Comparison of ENCODE assay signal across 1 cellular context in the genomic region with DNA sequence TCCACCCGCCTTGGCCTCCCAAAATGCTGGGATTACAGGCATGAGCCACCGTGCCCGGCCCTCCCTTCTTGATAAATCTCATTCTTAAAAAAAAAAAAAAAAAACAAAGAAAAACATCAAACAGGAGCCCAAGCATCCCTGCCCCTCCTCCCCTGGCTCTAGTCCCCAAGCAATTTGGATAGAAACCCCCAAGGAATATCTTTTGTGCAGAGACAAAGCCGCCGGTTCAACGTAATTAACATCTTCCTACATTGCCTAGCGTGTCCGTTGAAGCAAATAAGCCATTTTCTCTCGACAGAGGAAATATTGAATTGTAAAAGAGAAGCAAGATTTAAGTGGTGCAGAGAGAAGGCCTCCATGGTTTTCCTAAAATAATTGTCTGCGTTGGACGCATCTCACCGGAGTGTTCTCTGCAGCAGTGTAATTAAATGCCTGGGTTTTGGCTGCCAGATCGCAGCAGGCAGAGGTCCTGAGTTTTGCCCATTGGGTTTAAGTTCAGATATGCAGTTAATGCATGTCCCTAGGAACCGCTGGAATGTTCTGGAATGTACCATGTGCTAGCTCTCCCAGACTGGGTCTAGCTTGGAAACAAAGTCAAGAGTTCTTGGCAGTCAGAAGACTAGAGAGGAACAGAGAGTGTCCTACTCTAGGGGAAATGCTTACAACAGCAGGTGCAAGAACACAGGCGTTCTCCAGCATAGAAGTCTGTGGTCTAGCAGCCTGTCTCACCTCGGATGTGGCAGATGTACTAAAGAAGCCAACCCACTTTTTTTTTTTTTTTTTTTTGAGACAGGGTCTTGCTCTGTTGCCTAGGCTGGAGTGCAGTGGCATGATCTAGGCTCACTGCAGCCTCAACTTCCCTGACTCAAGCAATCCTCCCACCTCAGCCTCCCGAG.
TF ChIP-seq lines count a peak whose summit lies in the region.

No MANE protein-coding gene starts in this region.

TF ChIP-seq in WTC11, 78 proteins besides CTCF, POLR2A, EP300 and RAD21 (continued from another document):
- TF ChIP-seq, protein P1, sequence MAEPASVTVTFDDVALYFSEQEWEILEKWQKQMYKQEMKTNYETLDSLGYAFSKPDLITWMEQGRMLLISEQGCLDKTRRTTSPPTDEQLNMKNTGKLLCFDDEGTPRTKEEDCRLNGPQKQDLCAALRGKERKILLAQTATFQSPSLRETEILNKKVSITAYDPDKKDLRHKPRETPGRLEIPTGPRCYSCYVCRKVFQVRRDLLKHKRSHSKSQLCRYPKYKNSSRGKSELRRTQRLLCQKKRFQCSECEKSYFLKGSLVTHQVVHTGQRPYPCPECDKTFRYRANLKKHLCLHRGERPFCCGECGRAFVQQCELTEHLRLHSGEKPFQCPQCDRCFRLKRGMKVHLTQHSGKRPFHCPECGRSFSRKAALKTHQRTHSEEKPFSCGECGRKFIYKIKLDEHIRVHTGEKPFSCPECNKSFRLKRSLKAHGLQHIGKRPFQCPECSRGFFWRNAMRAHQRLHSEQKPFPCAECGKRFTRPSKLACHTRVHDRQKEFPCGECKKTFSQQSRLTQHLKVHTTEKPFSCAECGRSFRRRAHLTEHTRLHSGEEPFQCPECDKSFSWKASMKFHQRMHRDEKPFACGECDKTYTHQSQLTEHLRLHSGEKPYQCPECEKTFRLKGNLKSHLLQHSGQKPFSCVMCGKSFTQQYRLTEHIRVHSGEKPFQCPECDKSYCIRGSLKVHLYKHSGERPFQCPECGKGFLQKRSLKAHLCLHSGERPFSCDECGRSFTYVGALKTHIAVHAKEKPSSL (CRISPR knock-in tag; conservative IDR thresholded peaks at IDR 0.05): no peak
- TF ChIP-seq, protein P2, sequence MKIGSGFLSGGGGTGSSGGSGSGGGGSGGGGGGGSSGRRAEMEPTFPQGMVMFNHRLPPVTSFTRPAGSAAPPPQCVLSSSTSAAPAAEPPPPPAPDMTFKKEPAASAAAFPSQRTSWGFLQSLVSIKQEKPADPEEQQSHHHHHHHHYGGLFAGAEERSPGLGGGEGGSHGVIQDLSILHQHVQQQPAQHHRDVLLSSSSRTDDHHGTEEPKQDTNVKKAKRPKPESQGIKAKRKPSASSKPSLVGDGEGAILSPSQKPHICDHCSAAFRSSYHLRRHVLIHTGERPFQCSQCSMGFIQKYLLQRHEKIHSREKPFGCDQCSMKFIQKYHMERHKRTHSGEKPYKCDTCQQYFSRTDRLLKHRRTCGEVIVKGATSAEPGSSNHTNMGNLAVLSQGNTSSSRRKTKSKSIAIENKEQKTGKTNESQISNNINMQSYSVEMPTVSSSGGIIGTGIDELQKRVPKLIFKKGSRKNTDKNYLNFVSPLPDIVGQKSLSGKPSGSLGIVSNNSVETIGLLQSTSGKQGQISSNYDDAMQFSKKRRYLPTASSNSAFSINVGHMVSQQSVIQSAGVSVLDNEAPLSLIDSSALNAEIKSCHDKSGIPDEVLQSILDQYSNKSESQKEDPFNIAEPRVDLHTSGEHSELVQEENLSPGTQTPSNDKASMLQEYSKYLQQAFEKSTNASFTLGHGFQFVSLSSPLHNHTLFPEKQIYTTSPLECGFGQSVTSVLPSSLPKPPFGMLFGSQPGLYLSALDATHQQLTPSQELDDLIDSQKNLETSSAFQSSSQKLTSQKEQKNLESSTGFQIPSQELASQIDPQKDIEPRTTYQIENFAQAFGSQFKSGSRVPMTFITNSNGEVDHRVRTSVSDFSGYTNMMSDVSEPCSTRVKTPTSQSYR (CRISPR knock-in tag; IDR thresholded peaks at IDR 0.05): no peak
- TF ChIP-seq, protein P3, sequence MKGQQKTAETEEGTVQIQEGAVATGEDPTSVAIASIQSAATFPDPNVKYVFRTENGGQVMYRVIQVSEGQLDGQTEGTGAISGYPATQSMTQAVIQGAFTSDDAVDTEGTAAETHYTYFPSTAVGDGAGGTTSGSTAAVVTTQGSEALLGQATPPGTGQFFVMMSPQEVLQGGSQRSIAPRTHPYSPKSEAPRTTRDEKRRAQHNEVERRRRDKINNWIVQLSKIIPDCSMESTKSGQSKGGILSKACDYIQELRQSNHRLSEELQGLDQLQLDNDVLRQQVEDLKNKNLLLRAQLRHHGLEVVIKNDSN (CRISPR knock-in tag; IDR thresholded peaks at IDR 0.05): no peak
- no peak for TF ChIP-seq OVOL2 (CRISPR knock-in tag; IDR thresholded peaks at IDR 0.05; ENCODE audit: borderline replicate concordance)
- TF ChIP-seq, protein P4, sequence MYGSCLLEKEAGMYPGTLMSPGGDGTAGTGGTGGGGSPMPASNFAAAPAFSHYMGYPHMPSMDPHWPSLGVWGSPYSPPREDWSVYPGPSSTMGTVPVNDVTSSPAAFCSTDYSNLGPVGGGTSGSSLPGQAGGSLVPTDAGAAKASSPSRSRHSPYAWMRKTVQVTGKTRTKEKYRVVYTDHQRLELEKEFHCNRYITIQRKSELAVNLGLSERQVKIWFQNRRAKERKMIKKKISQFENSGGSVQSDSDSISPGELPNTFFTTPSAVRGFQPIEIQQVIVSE (CRISPR knock-in tag; IDR thresholded peaks at IDR 0.05; ENCODE audit: borderline replicate concordance): no peak
- TF ChIP-seq, protein P5, sequence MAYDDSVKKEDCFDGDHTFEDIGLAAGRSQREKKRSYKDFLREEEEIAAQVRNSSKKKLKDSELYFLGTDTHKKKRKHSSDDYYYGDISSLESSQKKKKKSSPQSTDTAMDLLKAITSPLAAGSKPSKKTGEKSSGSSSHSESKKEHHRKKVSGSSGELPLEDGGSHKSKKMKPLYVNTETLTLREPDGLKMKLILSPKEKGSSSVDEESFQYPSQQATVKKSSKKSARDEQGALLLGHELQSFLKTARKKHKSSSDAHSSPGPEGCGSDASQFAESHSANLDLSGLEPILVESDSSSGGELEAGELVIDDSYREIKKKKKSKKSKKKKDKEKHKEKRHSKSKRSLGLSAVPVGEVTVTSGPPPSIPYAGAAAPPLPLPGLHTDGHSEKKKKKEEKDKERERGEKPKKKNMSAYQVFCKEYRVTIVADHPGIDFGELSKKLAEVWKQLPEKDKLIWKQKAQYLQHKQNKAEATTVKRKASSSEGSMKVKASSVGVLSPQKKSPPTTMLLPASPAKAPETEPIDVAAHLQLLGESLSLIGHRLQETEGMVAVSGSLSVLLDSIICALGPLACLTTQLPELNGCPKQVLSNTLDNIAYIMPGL (CRISPR knock-in tag; IDR thresholded peaks at IDR 0.05): no peak
- no peak for TF ChIP-seq GABPB1 (CRISPR knock-in tag; IDR thresholded peaks at IDR 0.05)
- TF ChIP-seq TEAD4 (CRISPR knock-in tag; IDR thresholded peaks at IDR 0.05): no peak
- TF ChIP-seq, protein P6, sequence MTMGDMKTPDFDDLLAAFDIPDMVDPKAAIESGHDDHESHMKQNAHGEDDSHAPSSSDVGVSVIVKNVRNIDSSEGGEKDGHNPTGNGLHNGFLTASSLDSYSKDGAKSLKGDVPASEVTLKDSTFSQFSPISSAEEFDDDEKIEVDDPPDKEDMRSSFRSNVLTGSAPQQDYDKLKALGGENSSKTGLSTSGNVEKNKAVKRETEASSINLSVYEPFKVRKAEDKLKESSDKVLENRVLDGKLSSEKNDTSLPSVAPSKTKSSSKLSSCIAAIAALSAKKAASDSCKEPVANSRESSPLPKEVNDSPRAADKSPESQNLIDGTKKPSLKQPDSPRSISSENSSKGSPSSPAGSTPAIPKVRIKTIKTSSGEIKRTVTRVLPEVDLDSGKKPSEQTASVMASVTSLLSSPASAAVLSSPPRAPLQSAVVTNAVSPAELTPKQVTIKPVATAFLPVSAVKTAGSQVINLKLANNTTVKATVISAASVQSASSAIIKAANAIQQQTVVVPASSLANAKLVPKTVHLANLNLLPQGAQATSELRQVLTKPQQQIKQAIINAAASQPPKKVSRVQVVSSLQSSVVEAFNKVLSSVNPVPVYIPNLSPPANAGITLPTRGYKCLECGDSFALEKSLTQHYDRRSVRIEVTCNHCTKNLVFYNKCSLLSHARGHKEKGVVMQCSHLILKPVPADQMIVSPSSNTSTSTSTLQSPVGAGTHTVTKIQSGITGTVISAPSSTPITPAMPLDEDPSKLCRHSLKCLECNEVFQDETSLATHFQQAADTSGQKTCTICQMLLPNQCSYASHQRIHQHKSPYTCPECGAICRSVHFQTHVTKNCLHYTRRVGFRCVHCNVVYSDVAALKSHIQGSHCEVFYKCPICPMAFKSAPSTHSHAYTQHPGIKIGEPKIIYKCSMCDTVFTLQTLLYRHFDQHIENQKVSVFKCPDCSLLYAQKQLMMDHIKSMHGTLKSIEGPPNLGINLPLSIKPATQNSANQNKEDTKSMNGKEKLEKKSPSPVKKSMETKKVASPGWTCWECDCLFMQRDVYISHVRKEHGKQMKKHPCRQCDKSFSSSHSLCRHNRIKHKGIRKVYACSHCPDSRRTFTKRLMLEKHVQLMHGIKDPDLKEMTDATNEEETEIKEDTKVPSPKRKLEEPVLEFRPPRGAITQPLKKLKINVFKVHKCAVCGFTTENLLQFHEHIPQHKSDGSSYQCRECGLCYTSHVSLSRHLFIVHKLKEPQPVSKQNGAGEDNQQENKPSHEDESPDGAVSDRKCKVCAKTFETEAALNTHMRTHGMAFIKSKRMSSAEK (CRISPR knock-in tag; IDR thresholded peaks at IDR 0.05; ENCODE audit: borderline replicate concordance): no peak
- TF ChIP-seq ZNF232 (CRISPR knock-in tag; IDR thresholded peaks at IDR 0.05): no peak
- TF ChIP-seq, protein P7, sequence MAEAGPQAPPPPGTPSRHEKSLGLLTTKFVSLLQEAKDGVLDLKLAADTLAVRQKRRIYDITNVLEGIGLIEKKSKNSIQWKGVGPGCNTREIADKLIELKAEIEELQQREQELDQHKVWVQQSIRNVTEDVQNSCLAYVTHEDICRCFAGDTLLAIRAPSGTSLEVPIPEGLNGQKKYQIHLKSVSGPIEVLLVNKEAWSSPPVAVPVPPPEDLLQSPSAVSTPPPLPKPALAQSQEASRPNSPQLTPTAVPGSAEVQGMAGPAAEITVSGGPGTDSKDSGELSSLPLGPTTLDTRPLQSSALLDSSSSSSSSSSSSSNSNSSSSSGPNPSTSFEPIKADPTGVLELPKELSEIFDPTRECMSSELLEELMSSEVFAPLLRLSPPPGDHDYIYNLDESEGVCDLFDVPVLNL (CRISPR knock-in tag; IDR thresholded peaks at IDR 0.05; ENCODE audit: borderline replicate concordance, low read depth): no peak
- TF ChIP-seq GTF2I (CRISPR knock-in tag; conservative IDR thresholded peaks at IDR 0.05): no peak
- no peak for TF ChIP-seq FOXK1 (CRISPR knock-in tag; IDR thresholded peaks at IDR 0.05)
